ENCODE assay signal across 11 cellular contexts in the genomic region with DNA sequence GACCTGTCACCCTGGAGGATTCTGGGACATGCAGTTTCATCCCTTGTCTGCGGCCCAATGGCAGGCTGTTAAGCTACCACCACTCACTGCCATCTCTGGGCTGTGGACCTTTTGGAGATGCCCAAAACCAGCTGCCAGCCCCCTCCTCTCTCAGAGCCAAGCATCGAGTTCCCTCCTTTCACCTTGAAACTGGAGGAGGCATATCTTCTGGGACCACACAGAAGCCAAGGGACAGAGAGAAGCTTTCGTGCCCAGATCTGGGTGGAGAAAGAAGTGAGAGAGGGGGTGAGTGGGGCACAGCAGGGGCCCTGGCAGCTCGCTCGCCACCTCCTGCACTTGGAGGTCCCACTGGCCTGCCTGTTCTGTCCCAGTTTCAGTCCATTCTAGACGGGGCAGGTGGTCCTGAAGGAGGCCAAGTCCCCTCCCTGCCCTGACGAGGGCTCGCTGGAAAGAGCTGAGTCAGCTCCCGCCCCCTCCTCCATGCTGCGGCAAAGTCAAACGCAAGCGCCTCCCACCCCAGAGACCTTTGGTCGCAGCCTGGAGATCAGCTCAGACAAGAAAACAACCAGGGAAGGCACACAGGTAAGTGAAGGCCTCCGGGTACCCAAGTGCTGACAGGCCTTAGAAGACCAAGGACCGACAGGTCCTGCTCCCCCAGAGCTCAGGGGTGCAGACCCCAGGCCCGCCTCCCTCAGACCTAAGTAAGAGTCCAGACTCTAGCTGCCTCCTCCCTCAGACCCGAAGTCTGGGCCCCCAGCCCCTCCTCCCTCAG. TPM values are rescaled to one million over a fixed set of nuclear protein-coding genes. Genes with fewer than 3 reads are reported as not detected.
DNase-seq lines count a peak whose midpoint lies in the region; ATAC-seq and TF ChIP-seq lines count a peak whose summit lies in the region.
"Had no signal": no experiment of that assay in that cellular context is flagged by ENCODE, and none has a peak within 500 bp of the region (broad histone marks: within the 10 kb centered on the region; RNA-seq: fewer than 3 reads in every experiment).

No MANE protein-coding gene starts in this region.

- 65 to 67% methylated on average over 9 to 10 of the region's 17 CpGs for whole genome bisulfite sequencing in testis, 2 donors

- peak; percentile 40 for ATAC-seq in activated naive CD8-positive, alpha-beta T cell treated with anti-CD3 and anti-CD28 coated beads, Interleukin-2, amount 10 ng/mL, durations not matched to agents 7 days and 5 days (ENCODE audit: low read depth)

- no peaks in the 10 kb centered on the region for H3K9me3 Mint-ChIP-seq in activated naive CD8-positive, alpha-beta T cell treated with anti-CD3 and anti-CD28 coated beads, Interleukin-2, amount 10 ng/mL, durations not matched to agents 7 days and 5 days
- no peaks in the 10 kb centered on the region for H3K9me3 Mint-ChIP-seq in activated naive CD8-positive, alpha-beta T cell treated with anti-CD3 and anti-CD28 coated beads for 36 hours

- H3K4me3 ChIP-seq in iPS-18c (ENCODE audit: insufficient read depth, low read depth, low read length), result peak overlapping the region; percentile 15; the same call in 1 of the 2 replicates
- H3K4me3 ChIP-seq in testis, result no peak overlapping the region
- H3K4me3 ChIP-seq: smooth muscle cell had no signal

- no peak for TF ChIP-seq CTCF in testis (IDR thresholded peaks at IDR 0.05)

- TF ChIP-seq POLR2A in testis (IDR thresholded peaks at IDR 0.05), result no peak

- H3K9me3 ChIP-seq in iPS-18c (ENCODE audit: control insufficient read depth, insufficient read depth, low read length) (no peaks in the 10 kb centered on the region), testis (no peaks in the 10 kb centered on the region)

- H3K27ac Mint-ChIP-seq in activated naive CD8-positive, alpha-beta T cell treated with anti-CD3 and anti-CD28 coated beads, Interleukin-2, amount 10 ng/mL, durations not matched to agents 7 days and 5 days, result no peak overlapping the region
- no peak overlapping the region for H3K27ac Mint-ChIP-seq in activated naive CD8-positive, alpha-beta T cell treated with anti-CD3 and anti-CD28 coated beads for 36 hours

- intact Hi-C loops in testis (cut with DNase I; ENCODE audit: low total_unique reads), result no loop called here

- H3K27ac ChIP-seq in testis, result no peak overlapping the region

- peaks cover 19% of the 10 kb centered on the region for H3K4me1 Mint-ChIP-seq in activated naive CD8-positive, alpha-beta T cell treated with anti-CD3 and anti-CD28 coated beads, Interleukin-2, amount 10 ng/mL, durations not matched to agents 7 days and 5 days
- peaks cover 14% of the 10 kb centered on the region for H3K4me1 Mint-ChIP-seq in activated naive CD8-positive, alpha-beta T cell treated with anti-CD3 and anti-CD28 coated beads for 36 hours

- no peaks in the 10 kb centered on the region for H3K27me3 ChIP-seq in testis

- peaks cover 2% of the 10 kb centered on the region for H3K36me3 Mint-ChIP-seq in activated naive CD8-positive, alpha-beta T cell treated with anti-CD3 and anti-CD28 coated beads, Interleukin-2, amount 10 ng/mL, durations not matched to agents 7 days and 5 days
- H3K36me3 Mint-ChIP-seq in activated naive CD8-positive, alpha-beta T cell treated with anti-CD3 and anti-CD28 coated beads for 36 hours, result peaks cover 10% of the 10 kb centered on the region

- POLR2A ChIA-PET in activated naive CD8-positive, alpha-beta T cell treated with anti-CD3 and anti-CD28 coated beads, Interleukin-2, amount 10 ng/mL, durations not matched to agents 7 days and 5 days (lab: Charles Lee), result interaction anchor here (0.5 to 1.2 kb wide), 3 partner anchors 24 to 147 kb away, joined by 3 read pairs; no protein-coding TSS in a partner anchor

- H3K36me3 ChIP-seq in testis (ENCODE audit: low read depth, missing control alignments), result no peaks in the 10 kb centered on the region

- DNase-seq in activated naive CD8-positive, alpha-beta T cell treated with anti-CD3 and anti-CD28 coated beads, Interleukin-2, amount 10 ng/mL, durations not matched to agents 7 days and 5 days, result no peak
- DNase-seq in activated naive CD8-positive, alpha-beta T cell treated with anti-CD3 and anti-CD28 coated beads for 36 hours, result no peak
- DNase-seq in T-helper 22 cell (ENCODE audit: low read depth) (peak; percentile 22), testis (peak; percentile 75), H4 (ENCODE audit: low spot score) (no peak)
- no peak for DNase-seq in activated CD4-positive, alpha-beta T cell treated with anti-CD3 and anti-CD28 coated beads for 4 hours
- no peak for DNase-seq in activated CD4-positive, CD25-positive, alpha-beta regulatory T cell (lab: John Stamatoyannopoulos, UW)

- no peak overlapping the region for H3K4me3 Mint-ChIP-seq in activated naive CD8-positive, alpha-beta T cell treated with anti-CD3 and anti-CD28 coated beads, Interleukin-2, amount 10 ng/mL, durations not matched to agents 7 days and 5 days
- H3K4me3 Mint-ChIP-seq in activated naive CD8-positive, alpha-beta T cell treated with anti-CD3 and anti-CD28 coated beads for 36 hours, result no peak overlapping the region

- H3K4me1 ChIP-seq in testis, result peaks cover 17% of the 10 kb centered on the region

- H3K27me3 Mint-ChIP-seq in activated naive CD8-positive, alpha-beta T cell treated with anti-CD3 and anti-CD28 coated beads, Interleukin-2, amount 10 ng/mL, durations not matched to agents 7 days and 5 days, result no peaks in the 10 kb centered on the region
- no peaks in the 10 kb centered on the region for H3K27me3 Mint-ChIP-seq in activated naive CD8-positive, alpha-beta T cell treated with anti-CD3 and anti-CD28 coated beads for 36 hours

RNA-seq across cellular contexts. Expression of gene BCAT2, which starts 3.8 kb away (rescaled TPM):
- total RNA-seq in activated naive CD8-positive, alpha-beta T cell treated with anti-CD3 and anti-CD28 coated beads, Interleukin-2, amount 10 ng/mL, durations not matched to agents 7 days and 5 days, result 10 to 100 TPM; 40.6 to 43.9 TPM
- total RNA-seq in activated naive CD8-positive, alpha-beta T cell treated with anti-CD3 and anti-CD28 coated beads for 36 hours, result 10 to 100 TPM; 62.6 to 63.6 TPM
- 10 to 100 TPM; 58.5 to 67.4 TPM for total RNA-seq in testis
- 38.0 TPM for polyA plus RNA-seq in testis (ENCODE audit: insufficient read depth, low read depth, low replicate concordance)
- total RNA-seq in H4 (2014; rRNA removed; shearing (Covaris generic)), result 45.4 and 47.3 TPM in 2 replicates

RNA-seq across cellular contexts. Expression of gene HSD17B14, which starts 29.3 kb away (rescaled TPM):
- 1 to 10 TPM; 2.6 to 3.3 TPM for total RNA-seq in activated naive CD8-positive, alpha-beta T cell treated with anti-CD3 and anti-CD28 coated beads, Interleukin-2, amount 10 ng/mL, durations not matched to agents 7 days and 5 days
- under 1 TPM; 0.35 to 0.66 TPM for total RNA-seq in activated naive CD8-positive, alpha-beta T cell treated with anti-CD3 and anti-CD28 coated beads for 36 hours
- total RNA-seq in testis, result 10 to 100 TPM in 1 of 2 donors, 1 to 10 TPM in 1; 5.6 to 11.9 TPM
- polyA plus RNA-seq in testis (ENCODE audit: insufficient read depth, low read depth, low replicate concordance), result 8.8 TPM
- not detected in 2 replicates for total RNA-seq in H4 (2014; rRNA removed; shearing (Covaris generic))
- total RNA-seq: LHCN-M2 had no signal

RNA-seq across cellular contexts. Expression of gene FGF21, which starts 51.7 kb away (rescaled TPM):
- not detected for total RNA-seq in activated naive CD8-positive, alpha-beta T cell treated with anti-CD3 and anti-CD28 coated beads, Interleukin-2, amount 10 ng/mL, durations not matched to agents 7 days and 5 days
- total RNA-seq in activated naive CD8-positive, alpha-beta T cell treated with anti-CD3 and anti-CD28 coated beads for 36 hours, result not detected
- not detected for total RNA-seq in testis
- polyA plus RNA-seq in testis (ENCODE audit: insufficient read depth, low read depth, low replicate concordance), result not detected
- total RNA-seq in H4 (2014; rRNA removed; shearing (Covaris generic)), result not detected in 2 replicates
- total RNA-seq: glomerular endothelial cell, LHCN-M2, smooth muscle cell had no signal
- polyA plus RNA-seq: smooth muscle cell had no signal

RNA-seq across cellular contexts. Expression of gene FUT1, which starts 54.6 kb away (rescaled TPM):
- total RNA-seq in activated naive CD8-positive, alpha-beta T cell treated with anti-CD3 and anti-CD28 coated beads, Interleukin-2, amount 10 ng/mL, durations not matched to agents 7 days and 5 days, result under 1 TPM; 0.14 to 0.22 TPM
- under 1 TPM; 0.06 to 0.12 TPM for total RNA-seq in activated naive CD8-positive, alpha-beta T cell treated with anti-CD3 and anti-CD28 coated beads for 36 hours
- 1 to 10 TPM; 2.0 to 3.6 TPM for total RNA-seq in testis
- polyA plus RNA-seq in testis (ENCODE audit: insufficient read depth, low read depth, low replicate concordance), result 5.1 TPM
- 0.25 TPM in 1 of 2 replicates, not detected in the other for total RNA-seq in H4 (2014; rRNA removed; shearing (Covaris generic))
- total RNA-seq: LHCN-M2 had no signal

Comparison
In these comparisons a context has a peak if more than half of its experiments do, and no peak if none do; other contexts are left out.
1. DNase-seq: peak in T-helper 22 cell (single experiment) and testis (single experiment); none in activated naive CD8-positive, alpha-beta T cell treated with anti-CD3 and anti-CD28 coated beads, Interleukin-2, amount 10 ng/mL, durations not matched to agents 7 days and 5 days (single experiment), activated naive CD8-positive, alpha-beta T cell treated with anti-CD3 and anti-CD28 coated beads for 36 hours (single experiment), activated CD4-positive, alpha-beta T cell treated with anti-CD3 and anti-CD28 coated beads for 4 hours (0 of 2), activated CD4-positive, CD25-positive, alpha-beta regulatory T cell (0 of 4) and H4 (single experiment).